ENCODE assay signal across 6 cellular contexts in genomic region chr2:131478855-131479461, GRCh38. TPM values are rescaled to one million over a fixed set of nuclear protein-coding genes. Genes with fewer than 3 reads are reported as not detected.
"Had no signal": no experiment of that assay in that cellular context is flagged by ENCODE, and none has a peak within 500 bp of the region (broad histone marks: within the 10 kb centered on the region; RNA-seq: fewer than 3 reads in every experiment).

No MANE protein-coding gene starts in this region.

RNA-seq across cellular contexts. Expression of gene TUBA3D, which starts 3.0 kb away (rescaled TPM):
- total RNA-seq: activated CD8-positive, alpha-beta memory T cell treated with anti-CD3 and anti-CD28 coated beads, Interleukin-2, amount 10 ng/mL, durations not matched to agents 7 days and 5 days; activated CD8-positive, alpha-beta T cell treated with anti-CD3 and anti-CD28 coated beads, Interleukin-2, amount 10 ng/mL, durations not matched to agents 7 days and 5 days; activated T-helper 1 cell treated with anti-CD3 and anti-CD28 coated beads, Interleukin-12 subunit alpha, Interleukin-12 subunit beta, Interleukin-2, Interleukin-4 antibody, amounts not matched to agents 30 ng/mL and 10 ng/mL and 1 ng/mL, durations not matched to agents 14 hours and 24 hours and 36 hours; SJSA1; T-helper 1 cell treated with Interleukin-12 subunit alpha and Interleukin-12 subunit beta and Interleukin-4 antibody, amounts not matched to agents 30 ng/mL and 1 ng/mL, for 36 hours had no signal
- polyA plus RNA-seq: IgD-negative memory B cell had no signal

RNA-seq across cellular contexts. Expression of gene CCDC74A, which starts 48.7 kb away (rescaled TPM):
- polyA plus RNA-seq: IgD-negative memory B cell had no signal
